In genomic region chr5:123670981-123671557, GRCh38 we compare ENCODE assay signal across 8 cellular contexts.
DNase-seq lines count a peak whose midpoint lies in the region; ATAC-seq, FAIRE-seq and TF ChIP-seq lines count a peak whose summit lies in the region.

No MANE protein-coding gene starts in this region.

- DNase-seq in activated gamma-delta T cell treated with Interleukin-2 at 50 U/mL for 16 hours (peak; percentile 27), activated gamma-delta T cell (lab: John Stamatoyannopoulos, UW) (no peak), RCC 7860 (ENCODE audit: low spot score) (peak; percentile 29), astrocyte of the cerebellum (ENCODE audit: low read depth) (peak; percentile 41), iPS-NIHi11 (ENCODE audit: low spot score) (peak; percentile 47)
- DNase-seq in stimulated activated CD4-positive, alpha-beta T cell treated with anti-CD3 and anti-CD28 coated beads, Interleukin-15, amount 100 ng/mL, for 24 hours: peak; percentile 58

- no peak overlapping the region for H3K4me2 ChIP-seq in KMS-11

- in situ Hi-C loops in astrocyte of the cerebellum (cut with HindIII; ENCODE audit: low sequenced_read_pairs): no loop called here

- peaks cover 4% of the 10 kb centered on the region for H3K4me1 ChIP-seq in KMS-11 (ENCODE audit: low read depth, poor library complexity, severe bottlenecking)

- no peak overlapping the region for H3K27ac ChIP-seq in KMS-11

- peak; percentile 87 for FAIRE-seq in RCC 7860 (lab: Jason Lieb, UNC)

- no peaks in the 10 kb centered on the region for H3K36me3 ChIP-seq in KMS-11 (ENCODE audit: insufficient read depth)

- H2AFZ ChIP-seq in KMS-11 (ENCODE audit: low read depth): no peak overlapping the region

- H3K9ac ChIP-seq in KMS-11: no peak overlapping the region

- H3K79me2 ChIP-seq in KMS-11 (ENCODE audit: insufficient read depth, low read depth): no peaks in the 10 kb centered on the region

- TF ChIP-seq CTCF in KMS-11 (conservative IDR thresholded peaks at IDR 0.05; ENCODE audit: low read depth, low read length) (peak; percentile 80), astrocyte of the cerebellum (IDR thresholded peaks at IDR 0.05; ENCODE audit: low read depth, low read length, missing control alignments) (peak; percentile 77)

- H3K4me3 ChIP-seq in KMS-11 (IDR thresholded peaks at IDR 0.05; ENCODE audit: insufficient read depth, low read depth, low read length) (no peak overlapping the region), astrocyte of the cerebellum (ENCODE audit: low read depth, low read length) (no peak overlapping the region)

- no peaks in the 10 kb centered on the region for H4K20me1 ChIP-seq in KMS-11 (ENCODE audit: insufficient read depth)

- ATAC-seq in HG03457 (IDR thresholded peaks at IDR 0.05; ENCODE audit: unreplicated experiment): no peak

- H3K27me3 ChIP-seq in KMS-11 (ENCODE audit: insufficient read depth, low read depth): no peaks in the 10 kb centered on the region
